Comparison of ENCODE assay signal across 8 cellular contexts in the genomic region with DNA sequence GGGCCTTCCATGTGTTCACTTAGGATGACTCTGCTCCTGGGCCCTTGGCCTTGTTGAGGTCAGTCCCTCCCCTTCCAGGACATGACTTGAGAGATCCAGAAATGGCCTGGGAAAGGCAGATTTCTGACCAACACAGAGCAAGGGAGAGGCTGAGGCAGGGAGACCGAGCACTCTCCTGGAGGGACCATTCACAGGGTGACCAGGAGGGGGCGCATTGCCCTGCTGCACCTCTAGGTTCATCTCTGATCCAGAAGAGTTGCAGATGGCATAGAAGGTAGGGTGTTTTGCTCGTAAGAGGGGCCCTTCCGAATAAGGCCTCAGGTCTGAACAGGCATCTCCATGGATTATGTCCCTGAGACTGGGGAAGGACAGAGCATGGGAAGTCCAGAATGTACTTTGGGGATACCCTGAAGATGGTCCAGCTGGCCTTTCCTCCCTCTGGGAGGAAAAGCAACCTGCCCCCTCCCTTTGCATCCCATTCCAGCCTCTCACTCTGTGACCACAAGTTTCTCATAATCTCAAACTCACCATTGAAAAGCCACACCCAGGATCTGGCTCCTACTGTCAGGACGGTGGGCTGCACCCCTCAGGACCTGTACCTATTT. TPM values are rescaled to one million over a fixed set of nuclear protein-coding genes. Genes with fewer than 3 reads are reported as not detected.
A peak's percentile ranks its signal among the peaks of the same experiment; 100 is the strongest.
DNase-seq lines count a peak whose midpoint lies in the region; ATAC-seq, FAIRE-seq and TF ChIP-seq lines count a peak whose summit lies in the region.

No MANE protein-coding gene starts in this region.

- TF ChIP-seq EP300 in A549 (IDR thresholded peaks at IDR 0.05), result no peak
- TF ChIP-seq EP300 in esophagus muscularis mucosa (IDR thresholded peaks at IDR 0.05), result no peak

- peak; percentile 12 to 32; a peak in 2 of 5 replicates for TF ChIP-seq RAD21 in A549 (conservative IDR thresholded peaks at IDR 0.05 in 1 of 2, IDR thresholded peaks at IDR 0.05 in 1 of 2)

- ATAC-seq in A549, result peak; percentile 33 to 81; a peak in 3 of 6 replicates
- peak; percentile 71 for ATAC-seq in SK-N-SH treated with all-trans-retinoic acid at 6 μM for 48 hours
- ATAC-seq in HG02938 (IDR thresholded peaks at IDR 0.05; ENCODE audit: unreplicated experiment), result no peak

- no peaks in the 10 kb centered on the region for H3K9me3 ChIP-seq in A549
- no peaks in the 10 kb centered on the region for H3K9me3 ChIP-seq in esophagus muscularis mucosa
- no peaks in the 10 kb centered on the region for H3K9me3 ChIP-seq in small intestine (ENCODE audit: control insufficient read depth, low read depth)

- no peak overlapping the region for H3K4me2 ChIP-seq in A549

- TF ChIP-seq CTCF in A549 (IDR thresholded peaks at IDR 0.05) (peak; percentile 42), esophagus muscularis mucosa (IDR thresholded peaks at IDR 0.05) (peak; percentile 14 to 48 (median 22))

- peaks cover 0 to 20% (median 0%) of the 10 kb centered on the region in 4 donors for H3K27me3 ChIP-seq in esophagus muscularis mucosa
- no peaks in the 10 kb centered on the region for H3K27me3 ChIP-seq in small intestine (ENCODE audit: control insufficient read depth in 2 of 2, insufficient read depth in 2 of 2, low read length in 2 of 2)

- no peak for TF ChIP-seq POLR2A in A549 (IDR thresholded peaks at IDR 0.05; ENCODE audit: low read length)
- TF ChIP-seq POLR2A in GM12891 (IDR thresholded peaks at IDR 0.05; ENCODE audit: low read depth, low read length), result no peak
- no peak for TF ChIP-seq POLR2A in esophagus muscularis mucosa (IDR thresholded peaks at IDR 0.05; ENCODE audit: low read depth)

- H3K36me3 ChIP-seq in esophagus muscularis mucosa (no peaks in the 10 kb centered on the region), small intestine (ENCODE audit: control insufficient read depth in 2 of 2, insufficient read depth in 2 of 2, low read length in 2 of 2) (peaks cover 0 to under 1% of the 10 kb centered on the region in 2 donors)

- CTCF ChIA-PET in A549 (lab: Yijun Ruan, JAX), result interaction anchor here (1.0 to 10.2 kb wide), 14 partner anchors 11 to 271 kb away, joined by 3 to 136 read pairs (median 14); no protein-coding TSS in a partner anchor

- 24% methylated on average over 5 of the region's 5 CpGs for WGBS in A549 (ENCODE audit: missing lambda C conversion rate)
- 64% methylated on average over 5 of the region's 5 CpGs for WGBS in esophagus muscularis mucosa
- WGBS in small intestine, 3 donors, result 24 to 42% (median 26%) methylated on average over 5 of the region's 5 CpGs

- DNase-seq in A549 (ENCODE audit: low read depth in 1 of 2, low spot score in 1 of 2), result peak in 1 of 2 experiments; percentile 31
- peak; percentile 24 for DNase-seq in GM12891 (ENCODE audit: insufficient read length, low spot score)
- no peak for DNase-seq in esophagus muscularis mucosa (ENCODE audit: extremely low spot score)
- DNase-seq in small intestine, result peak; percentile 49
- DNase-seq in cerebellum (ENCODE audit: low spot score), result no peak
- DNase-seq in AML-193 (lab: John Stamatoyannopoulos, UW), result no peak

- FAIRE-seq in A549 (lab: Jason Lieb, UNC), result no peak
- peak; percentile 35 for FAIRE-seq in GM12891 (lab: Jason Lieb, UNC)
- FAIRE-seq in small intestine (lab: Jason Lieb, UNC), result no peak

- intact Hi-C loops in esophagus muscularis mucosa (cut with DNase I), result loop anchor here (5.0 to 10.0 kb wide), 3 partner anchors 130 to 225 kb away; no protein-coding TSS in a partner anchor

- POLR2A ChIA-PET in A549 (lab: Yijun Ruan, JAX), result no interaction called here

- H3K4me1 ChIP-seq in A549, result 0 out of 3 replicates have a peak, but pooled peaks cover 3% of the 10 kb centered on the region
- H3K4me1 ChIP-seq in esophagus muscularis mucosa, result peaks cover 4 to 9% (median 9%) of the 10 kb centered on the region in 4 donors
- H3K4me1 ChIP-seq in small intestine (ENCODE audit: control insufficient read depth in 2 of 2, insufficient read depth in 1 of 2, low read depth in 1 of 2, low read length in 1 of 2), result peaks cover 0 to 2% of the 10 kb centered on the region in 2 donors

- H3K27ac ChIP-seq in A549, result no peak overlapping the region
- H3K27ac ChIP-seq in esophagus muscularis mucosa (replicated peaks in 1 of 4), result no peak overlapping the region
- no peak overlapping the region for H3K27ac ChIP-seq in small intestine (ENCODE audit: low read depth in 1 of 2, low read length in 1 of 2)

- H3K4me3 ChIP-seq in A549 (no peak overlapping the region), esophagus muscularis mucosa (no peak overlapping the region), small intestine (ENCODE audit: low read depth in 1 of 2, low read length in 2 of 2) (no peak overlapping the region)

TF ChIP-seq in A549, 52 proteins besides CTCF, POLR2A, EP300 and RAD21 (continues in another document):
- TF ChIP-seq ZC3H11A (IDR thresholded peaks at IDR 0.05) (no peak), KDM1A (IDR thresholded peaks at IDR 0.05; ENCODE audit: low read depth) (no peak), KDM5A (IDR thresholded peaks at IDR 0.05) (no peak), RARB (CRISPR knock-in tag; IDR thresholded peaks at IDR 0.05) (no peak), SREBF2 (IDR thresholded peaks at IDR 0.05) (no peak), EHMT2 (IDR thresholded peaks at IDR 0.05; ENCODE audit: low read depth) (no peak)
- TF ChIP-seq, protein P1, sequence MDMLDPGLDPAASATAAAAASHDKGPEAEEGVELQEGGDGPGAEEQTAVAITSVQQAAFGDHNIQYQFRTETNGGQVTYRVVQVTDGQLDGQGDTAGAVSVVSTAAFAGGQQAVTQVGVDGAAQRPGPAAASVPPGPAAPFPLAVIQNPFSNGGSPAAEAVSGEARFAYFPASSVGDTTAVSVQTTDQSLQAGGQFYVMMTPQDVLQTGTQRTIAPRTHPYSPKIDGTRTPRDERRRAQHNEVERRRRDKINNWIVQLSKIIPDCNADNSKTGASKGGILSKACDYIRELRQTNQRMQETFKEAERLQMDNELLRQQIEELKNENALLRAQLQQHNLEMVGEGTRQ (IDR thresholded peaks at IDR 0.05), result no peak

TF ChIP-seq in GM12891, 5 proteins besides CTCF, POLR2A, EP300 and RAD21:
- TF ChIP-seq TAF1 (IDR thresholded peaks at IDR 0.05; ENCODE audit: low read depth, low read length) (no peak), POU2F2 (IDR thresholded peaks at IDR 0.05; ENCODE audit: low read depth, low read length) (no peak), POLR2AphosphoS5 (IDR thresholded peaks at IDR 0.05; ENCODE audit: low read depth, low read length) (no peak), SPI1 (IDR thresholded peaks at IDR 0.05; ENCODE audit: low read depth, low read length) (no peak)
TF ChIP-seq in GM12891: peak in this region for 0.

TF ChIP-seq in SK-N-SH treated with all-trans-retinoic acid at 6 μM for 48 hours, 23 proteins besides CTCF, POLR2A, EP300 and RAD21:
- TF ChIP-seq TOX (CRISPR knock-in tag; IDR thresholded peaks at IDR 0.05; ENCODE audit: borderline replicate concordance) (no peak), RARB (CRISPR knock-in tag; IDR thresholded peaks at IDR 0.05) (no peak), SNAI2 (CRISPR knock-in tag; IDR thresholded peaks at IDR 0.05) (no peak), CSDC2 (CRISPR knock-in tag; IDR thresholded peaks at IDR 0.05) (no peak)
- TF ChIP-seq, protein P2, sequence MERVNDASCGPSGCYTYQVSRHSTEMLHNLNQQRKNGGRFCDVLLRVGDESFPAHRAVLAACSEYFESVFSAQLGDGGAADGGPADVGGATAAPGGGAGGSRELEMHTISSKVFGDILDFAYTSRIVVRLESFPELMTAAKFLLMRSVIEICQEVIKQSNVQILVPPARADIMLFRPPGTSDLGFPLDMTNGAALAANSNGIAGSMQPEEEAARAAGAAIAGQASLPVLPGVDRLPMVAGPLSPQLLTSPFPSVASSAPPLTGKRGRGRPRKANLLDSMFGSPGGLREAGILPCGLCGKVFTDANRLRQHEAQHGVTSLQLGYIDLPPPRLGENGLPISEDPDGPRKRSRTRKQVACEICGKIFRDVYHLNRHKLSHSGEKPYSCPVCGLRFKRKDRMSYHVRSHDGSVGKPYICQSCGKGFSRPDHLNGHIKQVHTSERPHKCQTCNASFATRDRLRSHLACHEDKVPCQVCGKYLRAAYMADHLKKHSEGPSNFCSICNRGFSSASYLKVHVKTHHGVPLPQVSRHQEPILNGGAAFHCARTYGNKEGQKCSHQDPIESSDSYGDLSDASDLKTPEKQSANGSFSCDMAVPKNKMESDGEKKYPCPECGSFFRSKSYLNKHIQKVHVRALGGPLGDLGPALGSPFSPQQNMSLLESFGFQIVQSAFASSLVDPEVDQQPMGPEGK (CRISPR knock-in tag; IDR thresholded peaks at IDR 0.05; ENCODE audit: borderline replicate concordance), result no peak
TF ChIP-seq in SK-N-SH treated with all-trans-retinoic acid at 6 μM for 48 hours: peak in this region for 0.

RNA-seq across cellular contexts. Expression of gene DMBT1, which starts 6.6 kb away (rescaled TPM):
- polyA plus RNA-seq in A549 (2011; rRNA removed) (0.01 and 0.05 TPM in 2 replicates), A549 (2017; fragmentation: RNase III; extraction: RNeasy Plus Mini Kit Qiagen cat#74134 plus additional on column Dnase treatment) (0.01 to 0.03 TPM in 2 of 3 replicates, not detected in the other), small intestine (1,000 to 10,000 TPM in 1 of 3 donors, 10 to 100 TPM in 2; 10.5 to 2,003 (median 12.2) TPM)
- polyA plus RNA-seq in A549 (2012; cell fraction: cytosol; rRNA removed), result 0.01 TPM in 2 replicates
- 0.01 TPM in 1 of 2 replicates, not detected in the other for polyA plus RNA-seq in A549 (2012; cell fraction: nucleus; rRNA removed)
- polyA minus RNA-seq in A549 (2011; rRNA and poly(A)+ RNA removed), result 0.15 TPM in 1 of 2 replicates, not detected in the other
- polyA plus RNA-seq in GM12891 (2012; ENCODE audit: low read depth, missing spikeins), result 0.13 TPM
- total RNA-seq in esophagus muscularis mucosa (under 1 TPM in 1 of 4 donors, not detected in 3; 0.63 TPM), cerebellum (0.36 TPM)

Comparison
In these comparisons a context has a peak if more than half of its experiments do, and no peak if none do; other contexts are left out.
1. DNase-seq: peak in GM12891 (single experiment) and small intestine (single experiment); none in esophagus muscularis mucosa (single experiment), cerebellum (single experiment) and AML-193 (0 of 2).